Comparison of ENCODE assay signal across 25 cellular contexts in the genomic region with DNA sequence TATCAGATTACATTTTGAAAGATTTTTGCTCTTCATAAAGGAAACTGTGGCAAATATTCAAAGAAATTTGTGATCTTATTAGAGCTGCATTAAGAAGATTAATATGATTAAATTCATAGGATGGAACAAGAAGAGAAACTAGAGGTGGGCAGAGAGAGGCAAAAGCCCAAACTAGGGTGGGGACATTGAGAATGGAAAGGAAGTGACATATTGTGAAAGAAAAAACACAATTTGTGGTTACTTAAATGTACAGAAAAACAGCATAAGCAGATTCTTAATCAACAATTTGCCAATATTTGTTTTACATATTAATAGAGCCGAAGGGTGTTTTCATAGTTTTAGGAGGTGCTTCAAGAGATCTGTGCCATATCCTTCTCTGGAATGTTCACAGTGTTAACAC.
DNase-seq lines count a peak whose midpoint lies in the region; ATAC-seq, FAIRE-seq and TF ChIP-seq lines count a peak whose summit lies in the region.
"Had no signal": no experiment of that assay in that cellular context is flagged by ENCODE, and none has a peak within 500 bp of the region (broad histone marks: within the 10 kb centered on the region; RNA-seq: fewer than 3 reads in every experiment).

No MANE protein-coding gene starts in this region.

- H3K36me3 Mint-ChIP-seq in activated naive CD4-positive, alpha-beta T cell treated with anti-CD3 and anti-CD28 coated beads, Interleukin-2, amount 10 ng/mL, durations not matched to agents 7 days and 5 days, result peaks cover 40% of the 10 kb centered on the region
- H3K36me3 Mint-ChIP-seq in activated naive CD4-positive, alpha-beta T cell treated with anti-CD3 and anti-CD28 coated beads for 36 hours (ENCODE audit: low read depth), result no peaks in the 10 kb centered on the region
- no peaks in the 10 kb centered on the region for H3K36me3 Mint-ChIP-seq in natural killer cell
- H3K36me3 Mint-ChIP-seq in naive thymus-derived CD8-positive, alpha-beta T cell, result peaks cover 0 to 2% (median 0%) of the 10 kb centered on the region in 3 donors

- H4K20me1 ChIP-seq in OCI-LY7 (ENCODE audit: insufficient read depth, low read length), result no peaks in the 10 kb centered on the region

- DNase-seq in activated naive CD4-positive, alpha-beta T cell treated with anti-CD3 and anti-CD28 coated beads, Interleukin-2, amount 10 ng/mL, durations not matched to agents 7 days and 5 days, result peak; percentile 23
- DNase-seq in activated naive CD4-positive, alpha-beta T cell treated with anti-CD3 and anti-CD28 coated beads for 36 hours, result no peak
- DNase-seq in GM19239 (ENCODE audit: insufficient read length, low spot score) (no peak), OCI-LY7 (ENCODE audit: low spot score) (no peak), natural killer cell (no peak)
- DNase-seq in naive thymus-derived CD8-positive, alpha-beta T cell, result no peak
- no peak for DNase-seq in stimulated activated naive CD4-positive, alpha-beta T cell (lab: John Stamatoyannopoulos, UW)
- DNase-seq: activated CD4-positive, alpha-beta T cell treated with anti-CD3 and anti-CD28 coated beads for 4 hours; amygdala; DMS153; foreskin melanocyte; HFFc6; mesendoderm; NCI-H1417 treated with DMSO at 0.1 percent for 48 hours; NCI-H2107; NCI-H446; nucleus accumbens; Peyer's patch; trophoblast cell had no signal

- peak overlapping the region; percentile 74; the same call in 1 of the 2 replicates for H2AFZ ChIP-seq in OCI-LY7 (ENCODE audit: low read length)
- H2AFZ ChIP-seq: GM23338 had no signal

- no TSS peak for BruUV-seq in OCI-LY7 (replicated peaks; lab: Mats Ljungman, UMichigan)

- ATAC-seq in natural killer cell (no peak), GM21723 (IDR thresholded peaks at IDR 0.05; ENCODE audit: unreplicated experiment) (no peak)
- no peak for ATAC-seq in naive thymus-derived CD8-positive, alpha-beta T cell
- ATAC-seq: GM23338, left lobe of liver had no signal

- FAIRE-seq in GM19239 (lab: Jason Lieb, UNC), result peak; percentile 68

- POLR2A ChIA-PET in OCI-LY7 (lab: Charles Lee), result interaction anchor here (0.7 to 1.8 kb wide), 4 partner anchors 31 to 437 kb away, joined by 3 to 6 read pairs (median 4); no protein-coding TSS in a partner anchor
- POLR2A ChIA-PET in naive thymus-derived CD8-positive, alpha-beta T cell (lab: Charles Lee), result no interaction called here

- TF ChIP-seq CTCF in OCI-LY7 (conservative IDR thresholded peaks at IDR 0.05; ENCODE audit: low read length) (no peak), natural killer cell (IDR thresholded peaks at IDR 0.05) (no peak)

- H3K4me1 Mint-ChIP-seq in activated naive CD4-positive, alpha-beta T cell treated with anti-CD3 and anti-CD28 coated beads, Interleukin-2, amount 10 ng/mL, durations not matched to agents 7 days and 5 days, result peaks cover 53% of the 10 kb centered on the region
- peaks cover 20% of the 10 kb centered on the region for H3K4me1 Mint-ChIP-seq in activated naive CD4-positive, alpha-beta T cell treated with anti-CD3 and anti-CD28 coated beads for 36 hours (ENCODE audit: low read depth)
- peaks cover 47 to 53% of the 10 kb centered on the region in 2 donors for H3K4me1 Mint-ChIP-seq in natural killer cell
- peaks cover 16 to 41% (median 27%) of the 10 kb centered on the region in 4 donors for H3K4me1 Mint-ChIP-seq in naive thymus-derived CD8-positive, alpha-beta T cell
- H3K4me1 Mint-ChIP-seq: GM23338 had no signal

- H3K4me3 Mint-ChIP-seq in activated naive CD4-positive, alpha-beta T cell treated with anti-CD3 and anti-CD28 coated beads, Interleukin-2, amount 10 ng/mL, durations not matched to agents 7 days and 5 days, result peak overlapping the region; percentile 34
- H3K4me3 Mint-ChIP-seq in activated naive CD4-positive, alpha-beta T cell treated with anti-CD3 and anti-CD28 coated beads for 36 hours, result no peak overlapping the region
- H3K4me3 Mint-ChIP-seq in natural killer cell, result peak overlapping the region; percentile 78
- H3K4me3 Mint-ChIP-seq in naive thymus-derived CD8-positive, alpha-beta T cell, result peak overlapping the region in 3 of 10 donors; percentile 4 to 29 (median 19)
- H3K4me3 Mint-ChIP-seq: GM23338, HFFc6 had no signal

- no peaks in the 10 kb centered on the region for H3K9me2 ChIP-seq in OCI-LY7 (ENCODE audit: insufficient read depth, low read length)

- peaks cover 24% of the 10 kb centered on the region; the same call in 1 of the 2 replicates for H3K9me3 ChIP-seq in OCI-LY7 (ENCODE audit: low read length)
- H3K9me3 ChIP-seq: breast epithelium, esophagus muscularis mucosa, Peyer's patch, SJSA1 had no signal

- H3K4me1 ChIP-seq in OCI-LY7 (ENCODE audit: insufficient read depth, low read length, poor library complexity, severe bottlenecking), result peaks cover 47% of the 10 kb centered on the region
- H3K4me1 ChIP-seq: breast epithelium, esophagus muscularis mucosa, SJSA1 had no signal

- peaks cover 28% of the 10 kb centered on the region; the same call in 1 of the 2 replicates for H3K36me3 ChIP-seq in OCI-LY7 (ENCODE audit: insufficient read depth, low read length)
- H3K36me3 ChIP-seq: breast epithelium, esophagus muscularis mucosa, Peyer's patch, SJSA1 had no signal

- H3K27me3 Mint-ChIP-seq in activated naive CD4-positive, alpha-beta T cell treated with anti-CD3 and anti-CD28 coated beads, Interleukin-2, amount 10 ng/mL, durations not matched to agents 7 days and 5 days, result peaks cover 2% of the 10 kb centered on the region
- H3K27me3 Mint-ChIP-seq in activated naive CD4-positive, alpha-beta T cell treated with anti-CD3 and anti-CD28 coated beads for 36 hours (ENCODE audit: low read depth), result no peaks in the 10 kb centered on the region
- H3K27me3 Mint-ChIP-seq in natural killer cell (ENCODE audit: low read depth in 2 of 2), result peaks cover 0 to 14% of the 10 kb centered on the region in 2 donors
- H3K27me3 Mint-ChIP-seq in naive thymus-derived CD8-positive, alpha-beta T cell, result no peaks in the 10 kb centered on the region

- peaks cover 28% of the 10 kb centered on the region for H3K9me3 Mint-ChIP-seq in activated naive CD4-positive, alpha-beta T cell treated with anti-CD3 and anti-CD28 coated beads, Interleukin-2, amount 10 ng/mL, durations not matched to agents 7 days and 5 days
- H3K9me3 Mint-ChIP-seq in activated naive CD4-positive, alpha-beta T cell treated with anti-CD3 and anti-CD28 coated beads for 36 hours, result no peaks in the 10 kb centered on the region
- H3K9me3 Mint-ChIP-seq in natural killer cell, result no peaks in the 10 kb centered on the region
- H3K9me3 Mint-ChIP-seq in naive thymus-derived CD8-positive, alpha-beta T cell, result no peaks in the 10 kb centered on the region
- H3K9me3 Mint-ChIP-seq: GM23338, HFFc6 had no signal

- peak overlapping the region; percentile 9 for H3K4me2 ChIP-seq in OCI-LY7 (ENCODE audit: low read length)
- H3K4me2 ChIP-seq: GM23338 had no signal

- H3K27ac ChIP-seq in OCI-LY7 (ENCODE audit: low read depth, low read length, poor library complexity, severe bottlenecking), result peak overlapping the region; percentile 92
- H3K27ac ChIP-seq: breast epithelium, esophagus muscularis mucosa, Peyer's patch, SJSA1 had no signal

- no peak overlapping the region for H3K4me3 ChIP-seq in OCI-LY7 (ENCODE audit: low read depth, low read length, poor library complexity, severe bottlenecking)
- H3K4me3 ChIP-seq: breast epithelium, esophagus muscularis mucosa, GM23338, Peyer's patch, SJSA1 had no signal

- CTCF ChIA-PET in activated naive CD4-positive, alpha-beta T cell treated with anti-CD3 and anti-CD28 coated beads, Interleukin-2, amount 10 ng/mL, durations not matched to agents 7 days and 5 days (lab: Charles Lee), result interaction anchor here (0.7 kb wide), 1 partner anchor 105 kb away, joined by 3 read pairs; no protein-coding TSS in a partner anchor
- CTCF ChIA-PET in activated naive CD4-positive, alpha-beta T cell treated with anti-CD3 and anti-CD28 coated beads for 36 hours (lab: Charles Lee), result no interaction called here
- CTCF ChIA-PET in OCI-LY7 (lab: Charles Lee; ENCODE audit: unreplicated experiment), result no interaction called here

- no peaks in the 10 kb centered on the region for H3K79me2 ChIP-seq in OCI-LY7 (ENCODE audit: insufficient read depth, low read depth, low read length)

- intact Hi-C loops in activated naive CD4-positive, alpha-beta T cell treated with anti-CD3 and anti-CD28 coated beads for 36 hours (cut with micrococcal nuclease), result loop anchor here (2.0 to 5.0 kb wide), 5 partner anchors 49 to 187 kb away; no protein-coding TSS in a partner anchor
- intact Hi-C loops in OCI-LY7 (cut with micrococcal nuclease; ENCODE audit: unreplicated experiment), result loop anchor here (2.0 kb wide), 1 partner anchor 49 kb away; no protein-coding TSS in a partner anchor
- intact Hi-C loops in natural killer cell (cut with micrococcal nuclease), result loop anchor here (5.0 kb wide), 1 partner anchor 47 kb away; no protein-coding TSS in a partner anchor

- peak overlapping the region; percentile 84 for H3K27ac Mint-ChIP-seq in activated naive CD4-positive, alpha-beta T cell treated with anti-CD3 and anti-CD28 coated beads, Interleukin-2, amount 10 ng/mL, durations not matched to agents 7 days and 5 days
- H3K27ac Mint-ChIP-seq in activated naive CD4-positive, alpha-beta T cell treated with anti-CD3 and anti-CD28 coated beads for 36 hours, result no peak overlapping the region
- H3K27ac Mint-ChIP-seq in natural killer cell, result peak overlapping the region; percentile 7 to 70
- peak overlapping the region in 1 of 10 donors; percentile 48 for H3K27ac Mint-ChIP-seq in naive thymus-derived CD8-positive, alpha-beta T cell
- H3K27ac Mint-ChIP-seq: GM23338, HFFc6 had no signal
